In the genomic region with DNA sequence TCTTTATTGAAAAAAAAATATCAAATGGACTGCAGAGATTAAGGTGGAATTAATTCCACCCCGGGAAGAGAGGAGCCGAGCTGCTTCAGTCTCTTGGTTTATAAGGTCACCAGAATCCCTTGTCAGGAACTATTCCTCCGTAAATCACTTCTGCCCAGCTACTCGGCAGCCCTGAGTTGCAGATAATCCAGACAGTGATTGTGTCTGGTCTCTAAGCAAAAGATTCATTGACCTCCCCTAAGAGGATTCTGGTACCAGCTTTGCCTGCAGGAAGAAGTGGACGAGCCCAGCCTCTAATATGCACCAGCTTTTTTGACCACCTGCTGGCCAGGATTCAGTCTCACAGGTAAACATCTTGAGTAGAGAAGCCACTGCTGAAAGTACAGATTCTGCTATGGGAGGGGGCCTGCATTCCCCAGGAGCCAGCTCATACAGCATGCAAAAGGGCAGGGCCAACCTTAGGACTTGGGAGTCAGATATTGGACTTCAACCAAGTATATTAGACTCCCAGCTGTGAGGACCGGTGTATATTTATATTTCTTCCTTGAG, we compare ENCODE assay signal across 28 cellular contexts. TPM values are rescaled to one million over a fixed set of nuclear protein-coding genes. Genes with fewer than 3 reads are reported as not detected.
"Had no signal": no experiment of that assay in that cellular context is flagged by ENCODE, and none has a peak within 500 bp of the region (broad histone marks: within the 10 kb centered on the region; RNA-seq: fewer than 3 reads in every experiment).

No MANE protein-coding gene starts in this region.

- H3K27ac Mint-ChIP-seq: activated CD8-positive, alpha-beta memory T cell treated with anti-CD3 and anti-CD28 coated beads, Interleukin-2, amount 10 ng/mL, durations not matched to agents 7 days and 5 days; activated naive CD4-positive, alpha-beta T cell treated with anti-CD3 and anti-CD28 coated beads, Interleukin-2, amount 50 U/mL, for 24 hours; activated T-cell treated with anti-CD3 and anti-CD28 coated beads, Interleukin-2, amount 50 U/mL, for 24 hours; activated T-helper 1 cell treated with anti-CD3 and anti-CD28 coated beads, Interleukin-12 subunit alpha, Interleukin-12 subunit beta, Interleukin-2, Interleukin-4 antibody, amounts not matched to agents 30 ng/mL and 10 ng/mL and 1 ng/mL, durations not matched to agents 14 hours and 24 hours and 36 hours had no signal

- H3K4me3 Mint-ChIP-seq: activated CD8-positive, alpha-beta memory T cell treated with anti-CD3 and anti-CD28 coated beads, Interleukin-2, amount 10 ng/mL, durations not matched to agents 7 days and 5 days; activated naive CD4-positive, alpha-beta T cell treated with anti-CD3 and anti-CD28 coated beads, Interleukin-2, amount 50 U/mL, for 24 hours; activated T-cell treated with anti-CD3 and anti-CD28 coated beads, Interleukin-2, amount 50 U/mL, for 24 hours; activated T-helper 1 cell treated with anti-CD3 and anti-CD28 coated beads, Interleukin-12 subunit alpha, Interleukin-12 subunit beta, Interleukin-2, Interleukin-4 antibody, amounts not matched to agents 30 ng/mL and 10 ng/mL and 1 ng/mL, durations not matched to agents 14 hours and 24 hours and 36 hours had no signal

- H3K27ac ChIP-seq: ascending aorta, body of pancreas, VCaP had no signal

- H3K27me3 ChIP-seq: ascending aorta, body of pancreas had no signal

- H3K36me3 Mint-ChIP-seq: activated CD8-positive, alpha-beta memory T cell treated with anti-CD3 and anti-CD28 coated beads, Interleukin-2, amount 10 ng/mL, durations not matched to agents 7 days and 5 days; activated naive CD4-positive, alpha-beta T cell treated with anti-CD3 and anti-CD28 coated beads, Interleukin-2, amount 50 U/mL, for 24 hours had no signal

- H3K4me3 ChIP-seq: ascending aorta, body of pancreas had no signal

- ATAC-seq: activated CD8-positive, alpha-beta memory T cell treated with anti-CD3 and anti-CD28 coated beads, Interleukin-2, amount 10 ng/mL, durations not matched to agents 7 days and 5 days; body of pancreas; Panc1 had no signal

- DNase-seq: activated CD4-positive, alpha-beta T cell treated with anti-CD3 and anti-CD28 coated beads for 48 hours; activated CD4-positive, alpha-beta T cell treated with anti-CD3 and anti-CD28 coated beads, Interleukin-2, amount 50 U/mL, for 4 hours; activated CD4-positive, CD25-positive, alpha-beta regulatory T cell treated with anti-CD3 and anti-CD28 coated beads, Interleukin-2, amount 50 U/mL, for 72 hours; activated CD8-positive, alpha-beta memory T cell treated with anti-CD3 and anti-CD28 coated beads, Interleukin-2, amount 10 ng/mL, durations not matched to agents 7 days and 5 days; activated effector memory CD4-positive, alpha-beta T cell treated with Interleukin-2 at 50 U/mL for 16 hours; activated naive CD4-positive, alpha-beta T cell; activated T-cell treated with anti-CD3 and anti-CD28 coated beads, Interleukin-2, amount 50 U/mL, for 24 hours; amniotic stem cell; body of pancreas; central memory CD4-positive, alpha-beta T cell; KG1; NCI-H1048; NCI-H1930; NCI-H2171; NCI-H2227 treated with DMSO at 0.1 percent for 48 hours; NCI-H446 treated with DMSO at 0.1 percent for 48 hours; NCI-H524 treated with DMSO at 0.1 percent for 48 hours; NCI-H748 treated with DMSO at 0.1 percent for 48 hours; OCI-M1; RPMI8226; SK-N-SH; T-helper 1 cell had no signal

- H3K4me1 ChIP-seq: ascending aorta, body of pancreas had no signal

- H3K9me3 ChIP-seq: ascending aorta, body of pancreas, SK-N-SH had no signal

- H3K9me3 Mint-ChIP-seq: activated naive CD4-positive, alpha-beta T cell treated with anti-CD3 and anti-CD28 coated beads, Interleukin-2, amount 50 U/mL, for 24 hours; activated T-cell treated with anti-CD3 and anti-CD28 coated beads, Interleukin-2, amount 50 U/mL, for 24 hours; activated T-helper 1 cell treated with anti-CD3 and anti-CD28 coated beads, Interleukin-12 subunit alpha, Interleukin-12 subunit beta, Interleukin-2, Interleukin-4 antibody, amounts not matched to agents 30 ng/mL and 10 ng/mL and 1 ng/mL, durations not matched to agents 14 hours and 24 hours and 36 hours had no signal

- H3K4me2 ChIP-seq: SK-N-SH had no signal

- H3K36me3 ChIP-seq: ascending aorta had no signal

- H3K27me3 Mint-ChIP-seq: activated naive CD4-positive, alpha-beta T cell treated with anti-CD3 and anti-CD28 coated beads, Interleukin-2, amount 50 U/mL, for 24 hours; activated T-cell treated with anti-CD3 and anti-CD28 coated beads, Interleukin-2, amount 50 U/mL, for 24 hours had no signal

- H3K9ac ChIP-seq: SK-N-SH had no signal

- H3K4me1 Mint-ChIP-seq: activated CD8-positive, alpha-beta memory T cell treated with anti-CD3 and anti-CD28 coated beads, Interleukin-2, amount 10 ng/mL, durations not matched to agents 7 days and 5 days; activated naive CD4-positive, alpha-beta T cell treated with anti-CD3 and anti-CD28 coated beads, Interleukin-2, amount 50 U/mL, for 24 hours had no signal

RNA-seq across cellular contexts. Expression of a gene that starts 27.0 kb away (rescaled TPM):
- total RNA-seq: LHCN-M2 had no signal
